In the genomic region with DNA sequence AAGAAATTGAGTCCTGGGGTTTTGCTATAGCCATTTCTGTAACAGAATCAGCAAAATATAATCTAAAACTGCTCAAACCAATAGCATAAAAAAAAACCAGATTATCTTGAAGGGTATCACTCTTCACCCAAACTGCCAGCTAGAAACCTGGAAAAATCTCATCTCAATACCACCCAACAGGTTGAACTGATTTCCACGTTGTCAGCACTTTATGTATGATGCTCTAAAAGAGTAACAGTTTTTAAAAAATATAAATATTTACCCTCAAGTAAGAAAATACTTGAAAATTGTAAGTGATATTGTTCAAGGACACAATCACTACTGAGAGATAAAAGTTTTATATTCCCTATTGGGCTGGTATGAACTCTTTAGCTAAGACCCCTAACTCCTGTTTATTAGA, we compare ENCODE assay signal across 28 cellular contexts.
"Had no signal": no experiment of that assay in that cellular context is flagged by ENCODE, and none has a peak within 500 bp of the region (broad histone marks: within the 10 kb centered on the region; RNA-seq: fewer than 3 reads in every experiment).

No MANE protein-coding gene starts in this region.

- H3K27me3 Mint-ChIP-seq: effector memory CD8-positive, alpha-beta T cell; naive thymus-derived CD4-positive, alpha-beta T cell had no signal

- H3K4me3 Mint-ChIP-seq: effector memory CD8-positive, alpha-beta T cell; endodermal cell; naive thymus-derived CD4-positive, alpha-beta T cell had no signal

- DNase-seq: dermis blood vessel endothelial cell; dorsolateral prefrontal cortex; effector CD8-positive, alpha-beta T cell; effector memory CD8-positive, alpha-beta T cell; erythroblast; esophagus squamous epithelium; foreskin fibroblast; foreskin melanocyte; gastrocnemius medialis; glutamatergic neuron; head of caudate nucleus; heart right ventricle; hippocampal formation; left cardiac atrium; left lung; left ventricle myocardium superior; lower lobe of right lung; mesenchymal stem cell; midbrain; naive thymus-derived CD4-positive, alpha-beta T cell had no signal

- H3K27ac Mint-ChIP-seq: effector memory CD8-positive, alpha-beta T cell; endodermal cell; naive thymus-derived CD4-positive, alpha-beta T cell had no signal

- H3K4me1 ChIP-seq: esophagus squamous epithelium, gastrocnemius medialis, heart right ventricle, left lung, lower lobe of right lung had no signal

- H3K27ac ChIP-seq: coronary artery, dorsolateral prefrontal cortex, epithelial cell of prostate, esophagus squamous epithelium, gastrocnemius medialis, heart right ventricle, left lung, lower lobe of right lung had no signal

- H3K4me1 Mint-ChIP-seq: naive thymus-derived CD4-positive, alpha-beta T cell had no signal

- H3K9me3 ChIP-seq: gastrocnemius medialis, lower lobe of right lung had no signal

- FAIRE-seq: colon, endometrium, islet of Langerhans, keratinocyte had no signal

- H3K4me3 ChIP-seq: coronary artery, dorsolateral prefrontal cortex, esophagus squamous epithelium, gastrocnemius medialis, heart right ventricle, left lung, lower lobe of right lung had no signal

- H3K36me3 ChIP-seq: esophagus squamous epithelium, gastrocnemius medialis, heart right ventricle, left lung, lower lobe of right lung had no signal

- ATAC-seq: effector memory CD8-positive, alpha-beta T cell; esophagus mucosa; gastrocnemius medialis; heart right ventricle; left cardiac atrium; left lung; left ventricle myocardium superior; lower lobe of right lung; naive thymus-derived CD4-positive, alpha-beta T cell had no signal

- H3K36me3 Mint-ChIP-seq: naive thymus-derived CD4-positive, alpha-beta T cell had no signal

- H3K27me3 ChIP-seq: esophagus squamous epithelium, gastrocnemius medialis, heart right ventricle, left lung had no signal
